16 cellular contexts compared by ENCODE assay signal in the genomic region with DNA sequence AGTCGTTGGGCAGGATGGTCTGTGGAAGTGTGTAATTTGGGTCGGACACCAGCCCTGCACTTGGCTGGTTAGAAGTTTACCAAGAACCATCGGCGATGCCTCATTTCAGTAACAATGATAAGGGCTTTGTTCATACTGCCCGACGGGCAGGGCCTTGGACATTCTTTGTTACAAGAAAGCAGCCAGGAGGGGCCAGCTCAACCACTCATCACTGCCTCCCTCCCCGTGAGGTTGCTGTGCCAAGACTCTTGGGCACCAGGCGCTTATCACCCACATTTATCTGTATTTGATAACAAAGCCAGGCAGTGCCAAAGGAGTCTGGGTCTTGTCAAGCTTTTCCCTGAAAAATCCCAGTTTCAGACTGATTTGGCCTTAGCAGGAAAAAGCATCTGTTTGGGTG.
"Had no signal": no experiment of that assay in that cellular context is flagged by ENCODE, and none has a peak within 500 bp of the region (broad histone marks: within the 10 kb centered on the region; RNA-seq: fewer than 3 reads in every experiment).

No MANE protein-coding gene starts in this region.

- DNase-seq: activated CD4-positive, alpha-beta T cell treated with anti-CD3 and anti-CD28 coated beads, Interleukin-2, amount 50 U/mL, for 48 hours; colonic mucosa; kidney glomerular epithelial cell; mesenchymal stem cell; naive thymus-derived CD4-positive, alpha-beta T cell; psoas muscle; stimulated activated naive CD4-positive, alpha-beta T cell; substantia nigra; SW 1271 had no signal

- H3K27me3 ChIP-seq: colonic mucosa, heart left ventricle, neural progenitor cell, tibial nerve, vagina had no signal

- H3K27ac ChIP-seq: colonic mucosa, heart left ventricle, neural progenitor cell, psoas muscle, tibial nerve, vagina had no signal

- H3K4me1 ChIP-seq: colonic mucosa, neural progenitor cell had no signal

- H3K36me3 ChIP-seq: colonic mucosa, heart left ventricle, neural progenitor cell, tibial nerve, vagina had no signal

- H3K4me3 ChIP-seq: colonic mucosa, heart left ventricle, neural progenitor cell, psoas muscle, tibial nerve, vagina had no signal

- H3K4me3 Mint-ChIP-seq: activated naive CD8-positive, alpha-beta T cell; central memory CD8-positive, alpha-beta T cell; naive thymus-derived CD4-positive, alpha-beta T cell; neural progenitor cell had no signal

- ATAC-seq: heart left ventricle; naive thymus-derived CD4-positive, alpha-beta T cell; psoas muscle; sciatic nerve had no signal

- H3K9me3 Mint-ChIP-seq: central memory CD8-positive, alpha-beta T cell had no signal

- H3K27ac Mint-ChIP-seq: activated naive CD8-positive, alpha-beta T cell; naive thymus-derived CD4-positive, alpha-beta T cell; neural progenitor cell had no signal

- H3K9me3 ChIP-seq: colonic mucosa, heart left ventricle, psoas muscle, tibial nerve, vagina had no signal

- H3K27me3 Mint-ChIP-seq: activated naive CD8-positive, alpha-beta T cell; central memory CD8-positive, alpha-beta T cell; naive thymus-derived CD4-positive, alpha-beta T cell had no signal
